In the genomic region with DNA sequence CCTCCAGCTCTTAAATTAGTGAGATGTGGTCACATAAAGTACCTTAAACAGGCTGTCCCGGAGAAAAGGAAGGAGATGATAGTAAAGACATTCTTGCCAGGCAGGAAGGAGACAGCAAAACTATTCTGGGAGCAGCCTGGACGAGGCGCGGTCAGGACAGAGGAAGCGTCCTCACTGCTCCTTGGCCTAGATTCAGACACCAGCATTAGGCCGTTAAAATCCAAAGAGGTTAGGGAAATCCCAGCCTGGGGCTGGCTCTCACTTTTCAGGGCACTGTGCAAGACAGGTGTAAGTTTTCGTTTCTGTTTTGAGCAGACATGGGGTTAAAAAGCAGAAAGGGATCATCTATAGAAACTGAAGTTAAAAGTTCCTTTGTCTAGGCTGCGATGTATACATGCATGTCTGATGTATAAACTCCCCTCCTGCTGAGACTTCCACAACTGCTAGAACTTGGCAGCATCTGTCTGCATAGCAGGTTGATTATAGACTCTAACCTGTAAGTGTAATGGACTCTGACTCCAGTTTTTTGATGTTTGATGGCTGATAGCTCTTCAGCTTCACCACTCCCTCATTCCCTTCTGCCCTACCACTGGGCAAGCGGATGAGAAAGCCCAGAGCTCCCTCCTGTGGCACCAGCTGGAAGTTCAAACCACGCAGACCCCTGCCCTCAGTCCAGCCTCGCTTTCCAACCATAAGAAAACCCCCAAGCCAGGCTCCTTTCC, we compare ENCODE assay signal across 8 cellular contexts. TPM values are rescaled to one million over a fixed set of nuclear protein-coding genes. Genes with fewer than 3 reads are reported as not detected.
DNase-seq lines count a peak whose midpoint lies in the region; ATAC-seq and TF ChIP-seq lines count a peak whose summit lies in the region.

No MANE protein-coding gene starts in this region.

- WGBS in ovary, 3 donors: 42 to 51% (median 45%) methylated on average over 11 of the region's 11 CpGs

- POLR2A ChIA-PET in OCI-LY7 (lab: Charles Lee): interaction anchor here (0.6 to 4.3 kb wide), 8 partner anchors 18 to 204 kb away, joined by 3 to 45 read pairs (median 8); partner anchors contain the start of gene STPG1

- no peaks in the 10 kb centered on the region for H3K9me3 Mint-ChIP-seq in activated T-helper 17 cell treated with anti-CD3 and anti-CD28 coated beads, Interleukin-2, amount 50 U/mL, for 72 hours

- BruUV-seq in OCI-LY7 (replicated peaks; lab: Mats Ljungman, UMichigan): no TSS peak

- ATAC-seq in GM19463 (IDR thresholded peaks at IDR 0.05; ENCODE audit: unreplicated experiment) (peak; percentile 77), HG03558 (IDR thresholded peaks at IDR 0.05; ENCODE audit: extremely low read depth, unreplicated experiment) (peak; percentile 55)
- ATAC-seq in activated T-helper 17 cell treated with anti-CD3 and anti-CD28 coated beads, Interleukin-2, amount 50 U/mL, for 72 hours (replicated peaks): peak; percentile 89

- H3K4me3 ChIP-seq in OCI-LY7 (ENCODE audit: low read depth, low read length, poor library complexity, severe bottlenecking) (peak overlapping the region; percentile 58), fibroblast of villous mesenchyme (ENCODE audit: low read depth, low read length) (no peak overlapping the region), ovary (no peak overlapping the region)

- peak overlapping the region; percentile 93 for H2AFZ ChIP-seq in OCI-LY7 (ENCODE audit: low read length)

- H3K27me3 ChIP-seq in ovary: no peaks in the 10 kb centered on the region

- peak overlapping the region; percentile 87 for H3K4me3 Mint-ChIP-seq in activated T-helper 17 cell treated with anti-CD3 and anti-CD28 coated beads, Interleukin-2, amount 50 U/mL, for 72 hours

- no peak for TF ChIP-seq POLR2A in ovary (IDR thresholded peaks at IDR 0.05)

- H3K36me3 ChIP-seq in OCI-LY7 (ENCODE audit: insufficient read depth, low read length) (no peaks in the 10 kb centered on the region), ovary (no peaks in the 10 kb centered on the region)

- no peaks in the 10 kb centered on the region for H4K20me1 ChIP-seq in OCI-LY7 (ENCODE audit: insufficient read depth, low read length)

- H3K36me3 Mint-ChIP-seq in activated T-helper 17 cell treated with anti-CD3 and anti-CD28 coated beads, Interleukin-2, amount 50 U/mL, for 72 hours (ENCODE audit: low read depth): no peaks in the 10 kb centered on the region

- H3K9me3 ChIP-seq in OCI-LY7 (ENCODE audit: low read length): peaks cover 7% of the 10 kb centered on the region; the same call in 1 of the 2 replicates
- H3K9me3 ChIP-seq in ovary: no peaks in the 10 kb centered on the region

- H3K4me1 Mint-ChIP-seq in activated T-helper 17 cell treated with anti-CD3 and anti-CD28 coated beads, Interleukin-2, amount 50 U/mL, for 72 hours: peaks cover 28% of the 10 kb centered on the region

- H3K27ac ChIP-seq in OCI-LY7 (ENCODE audit: low read depth, low read length, poor library complexity, severe bottlenecking) (peak overlapping the region; percentile 88), ovary (peak overlapping the region; percentile 13 to 68)

- peak; percentile 22 for DNase-seq in DMS 273 treated with DMSO at 0.1 percent for 48 hours (lab: John Stamatoyannopoulos, UW)
- DNase-seq in OCI-LY7 (ENCODE audit: low spot score): peak; percentile 89
- peak; percentile 53 for DNase-seq in fibroblast of villous mesenchyme (ENCODE audit: low read depth)
- peak; percentile 24 to 67 (median 52) for DNase-seq in ovary
- no peak for DNase-seq in NCI-H774 (lab: John Stamatoyannopoulos, UW)

- H3K4me2 ChIP-seq in OCI-LY7 (ENCODE audit: low read length): peak overlapping the region; percentile 86

- H3K27ac Mint-ChIP-seq in activated T-helper 17 cell treated with anti-CD3 and anti-CD28 coated beads, Interleukin-2, amount 50 U/mL, for 72 hours: peak overlapping the region; percentile 92

- CTCF ChIA-PET in OCI-LY7 (lab: Charles Lee; ENCODE audit: unreplicated experiment): interaction anchor here (0.7 to 4.3 kb wide), 13 partner anchors 19 to 322 kb away, joined by 3 to 37 read pairs (median 4); no protein-coding TSS in a partner anchor

- peaks cover 44% of the 10 kb centered on the region for H3K4me1 ChIP-seq in OCI-LY7 (ENCODE audit: insufficient read depth, low read length, poor library complexity, severe bottlenecking)
- H3K4me1 ChIP-seq in ovary (ENCODE audit: insufficient read depth): no peaks in the 10 kb centered on the region

- TF ChIP-seq EP300 in ovary (IDR thresholded peaks at IDR 0.05): no peak

- H3K27me3 Mint-ChIP-seq in activated T-helper 17 cell treated with anti-CD3 and anti-CD28 coated beads, Interleukin-2, amount 50 U/mL, for 72 hours: no peaks in the 10 kb centered on the region

- intact Hi-C loops in OCI-LY7 (cut with micrococcal nuclease; ENCODE audit: unreplicated experiment) (loop anchor here (1.0 kb wide), 5 partner anchors 193 to 321 kb away; no protein-coding TSS in a partner anchor), ovary (cut with DNase I) (loop anchor here in 3 of 4 donors (2.0 to 10.0 kb wide), 3 partner anchors 189 to 317 kb away; no protein-coding TSS in a partner anchor)

- no peaks in the 10 kb centered on the region for H3K9me2 ChIP-seq in OCI-LY7 (ENCODE audit: insufficient read depth, low read length)

- H3K79me2 ChIP-seq in OCI-LY7 (ENCODE audit: insufficient read depth, low read depth, low read length): no peaks in the 10 kb centered on the region

- TF ChIP-seq CTCF in OCI-LY7 (conservative IDR thresholded peaks at IDR 0.05; ENCODE audit: low read length) (peak; percentile 92), fibroblast of villous mesenchyme (IDR thresholded peaks at IDR 0.05; ENCODE audit: insufficient read depth, low read depth, low read length) (peak; percentile 86), ovary (IDR thresholded peaks at IDR 0.05) (peak in 2 of 3 donors; percentile 37)

RNA-seq across cellular contexts. Expression of gene STPG1, which starts 21.5 kb away (rescaled TPM):
- 5.1 and 5.3 TPM in 2 replicates for total RNA-seq in OCI-LY7 (2014; rRNA removed; shearing (Covaris generic))
- total RNA-seq in OCI-LY7 (2022) (9.6 and 10.1 TPM in 2 replicates), fibroblast of villous mesenchyme (4.2 and 9.9 TPM in 2 replicates), ovary (10 to 100 TPM in 1 of 7 donors, 1 to 10 TPM in 6; 5.4 to 12.6 (median 7.3) TPM)
- 1 to 10 TPM; 6.5 to 7.0 TPM for total RNA-seq in activated T-helper 17 cell treated with anti-CD3 and anti-CD28 coated beads, Interleukin-2, amount 50 U/mL, for 72 hours
- polyA plus RNA-seq in ovary: 1 to 10 TPM; 4.5 to 9.0 TPM

RNA-seq across cellular contexts. Expression of gene NIPAL3, which starts 23.6 kb away (rescaled TPM):
- total RNA-seq in OCI-LY7 (2014; rRNA removed; shearing (Covaris generic)): 6.7 and 11.7 TPM in 2 replicates
- total RNA-seq in OCI-LY7 (2022): 25.3 and 26.8 TPM in 2 replicates
- 10 to 100 TPM; 30.0 to 38.5 TPM for total RNA-seq in activated T-helper 17 cell treated with anti-CD3 and anti-CD28 coated beads, Interleukin-2, amount 50 U/mL, for 72 hours
- 38.3 and 81.2 TPM in 2 replicates for total RNA-seq in fibroblast of villous mesenchyme
- total RNA-seq in ovary: 10 to 100 TPM in 6 of 7 donors, 1 to 10 TPM in 1; 8.2 to 22.3 (median 13.1) TPM
- polyA plus RNA-seq in ovary: 10 to 100 TPM in 1 of 2 donors, 1 to 10 TPM in 1; 4.4 to 18.3 TPM

Comparison
In these comparisons a context has a peak if more than half of its experiments do, and no peak if none do; other contexts are left out.
1. CTCF ChIP-seq: peak in every context shown above with its lines; median percentile 92 in OCI-LY7; 86 in fibroblast of villous mesenchyme; 37 in ovary.